In the genomic region with DNA sequence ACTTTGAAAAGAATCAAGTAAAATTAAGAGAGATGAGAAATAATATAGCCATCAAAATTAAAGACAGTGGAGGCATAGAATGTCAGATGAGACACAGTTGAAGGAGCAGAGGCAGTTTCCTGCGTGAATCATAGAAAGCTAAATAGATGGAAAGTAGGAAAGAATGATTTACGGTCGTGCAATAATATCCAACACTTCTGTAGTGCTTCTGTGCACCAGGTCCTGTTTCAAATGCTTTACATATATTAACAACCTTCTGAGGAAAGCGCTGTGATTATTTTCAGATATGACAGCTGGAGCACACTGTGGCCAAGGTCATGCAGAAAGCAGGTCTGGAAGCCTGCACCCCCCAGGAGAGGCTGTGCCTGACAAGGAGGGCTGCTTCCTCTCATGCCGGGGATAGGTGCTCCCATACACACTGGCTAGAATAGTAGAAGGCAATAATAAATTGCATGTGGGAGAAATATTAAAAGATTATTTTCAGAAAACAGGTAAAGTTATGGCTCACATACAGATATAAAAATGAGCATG, we compare ENCODE assay signal across 16 cellular contexts.
DNase-seq lines count a peak whose midpoint lies in the region; ATAC-seq and TF ChIP-seq lines count a peak whose summit lies in the region.
"Had no signal": no experiment of that assay in that cellular context is flagged by ENCODE, and none has a peak within 500 bp of the region (broad histone marks: within the 10 kb centered on the region; RNA-seq: fewer than 3 reads in every experiment).

No MANE protein-coding gene starts in this region.

- no peaks in the 10 kb centered on the region for H3K9me3 ChIP-seq in OCI-LY3 (ENCODE audit: insufficient read depth, low read length)
- no peaks in the 10 kb centered on the region for H3K9me3 ChIP-seq in upper lobe of right lung
- no peaks in the 10 kb centered on the region for H3K9me3 ChIP-seq in gastrocnemius medialis
- H3K9me3 ChIP-seq: BLaER1 treated with 17β-estradiol and CSF1 and Interleukin-3, amounts not matched to agents 10 nM and 100 nM had no signal

- in situ Hi-C loops in gastrocnemius medialis (cut with MboI; ENCODE audit: low sequenced_read_pairs in 4 of 4): no loop called here

- H3K27me3 ChIP-seq in OCI-LY3 (ENCODE audit: low read depth, low read length): no peaks in the 10 kb centered on the region
- no peaks in the 10 kb centered on the region for H3K27me3 ChIP-seq in upper lobe of right lung
- H3K27me3 ChIP-seq in gastrocnemius medialis: no peaks in the 10 kb centered on the region
- H3K27me3 ChIP-seq: BLaER1 treated with 17β-estradiol and CSF1 and Interleukin-3, amounts not matched to agents 10 nM and 100 nM had no signal

- H3K27ac Mint-ChIP-seq in nephron progenitor cell: peak overlapping the region; percentile 11
- no peak overlapping the region for H3K27ac Mint-ChIP-seq in activated CD8-positive, alpha-beta memory T cell treated with anti-CD3 and anti-CD28 coated beads, Interleukin-2, amount 10 ng/mL, durations not matched to agents 7 days and 5 days
- H3K27ac Mint-ChIP-seq: B cell; CD8-positive, alpha-beta T cell; HFFc6; IgD-negative memory B cell had no signal

- H3K36me3 Mint-ChIP-seq in nephron progenitor cell (ENCODE audit: low read depth): peaks cover 14% of the 10 kb centered on the region
- no peaks in the 10 kb centered on the region for H3K36me3 Mint-ChIP-seq in activated CD8-positive, alpha-beta memory T cell treated with anti-CD3 and anti-CD28 coated beads, Interleukin-2, amount 10 ng/mL, durations not matched to agents 7 days and 5 days
- H3K36me3 Mint-ChIP-seq: CD8-positive, alpha-beta T cell; IgD-negative memory B cell had no signal

- no peak for ATAC-seq in upper lobe of right lung
- no peak for ATAC-seq in gastrocnemius medialis
- no peak for ATAC-seq in activated CD8-positive, alpha-beta memory T cell treated with anti-CD3 and anti-CD28 coated beads, Interleukin-2, amount 10 ng/mL, durations not matched to agents 7 days and 5 days
- ATAC-seq: CD8-positive, alpha-beta T cell; HCT116; HepG2 had no signal

- no peaks in the 10 kb centered on the region for H3K79me2 ChIP-seq in OCI-LY3 (ENCODE audit: low read length)

- H3K36me3 ChIP-seq in OCI-LY3 (replicated peaks; ENCODE audit: low read depth, low read length) (no peaks in the 10 kb centered on the region), upper lobe of right lung (no peaks in the 10 kb centered on the region), gastrocnemius medialis (no peaks in the 10 kb centered on the region)
- H3K36me3 ChIP-seq: BLaER1 treated with 17β-estradiol and CSF1 and Interleukin-3, amounts not matched to agents 10 nM and 100 nM had no signal

- no peak overlapping the region for H3K9ac ChIP-seq in OCI-LY3 (ENCODE audit: low read length)
- H3K9ac ChIP-seq: BLaER1 treated with 17β-estradiol and CSF1 and Interleukin-3, amounts not matched to agents 10 nM and 100 nM had no signal

- H3K4me1 Mint-ChIP-seq in nephron progenitor cell: peaks cover 33% of the 10 kb centered on the region
- no peaks in the 10 kb centered on the region for H3K4me1 Mint-ChIP-seq in activated CD8-positive, alpha-beta memory T cell treated with anti-CD3 and anti-CD28 coated beads, Interleukin-2, amount 10 ng/mL, durations not matched to agents 7 days and 5 days
- H3K4me1 Mint-ChIP-seq: B cell, IgD-negative memory B cell had no signal

- peak; percentile 33 to 58 for DNase-seq in NCI-H526 (lab: John Stamatoyannopoulos, UW)
- no peak for DNase-seq in nephron progenitor cell
- peak; percentile 11 for DNase-seq in upper lobe of right lung
- no peak for DNase-seq in gastrocnemius medialis
- DNase-seq in activated CD8-positive, alpha-beta memory T cell treated with anti-CD3 and anti-CD28 coated beads, Interleukin-2, amount 10 ng/mL, durations not matched to agents 7 days and 5 days: no peak
- DNase-seq: Calu3; CD8-positive, alpha-beta T cell; GOT3; H7; HFFc6 had no signal

- H2AFZ ChIP-seq in OCI-LY3 (ENCODE audit: low read depth, low read length): peak overlapping the region; percentile 34

- no peak for TF ChIP-seq POLR2A in gastrocnemius medialis (IDR thresholded peaks at IDR 0.05)

- CTCF ChIA-PET in activated CD8-positive, alpha-beta memory T cell treated with anti-CD3 and anti-CD28 coated beads, Interleukin-2, amount 10 ng/mL, durations not matched to agents 7 days and 5 days (lab: Charles Lee): no interaction called here

- H3K27ac ChIP-seq in OCI-LY3 (ENCODE audit: low read length) (no peak overlapping the region), upper lobe of right lung (no peak overlapping the region), gastrocnemius medialis (no peak overlapping the region)
- H3K27ac ChIP-seq: BLaER1 treated with 17β-estradiol and CSF1 and Interleukin-3, amounts not matched to agents 10 nM and 100 nM had no signal

- no peak overlapping the region for H3K4me3 Mint-ChIP-seq in nephron progenitor cell
- H3K4me3 Mint-ChIP-seq in activated CD8-positive, alpha-beta memory T cell treated with anti-CD3 and anti-CD28 coated beads, Interleukin-2, amount 10 ng/mL, durations not matched to agents 7 days and 5 days: no peak overlapping the region
- H3K4me3 Mint-ChIP-seq: B cell; CD8-positive, alpha-beta T cell; HFFc6; IgD-negative memory B cell had no signal

- H3K4me1 ChIP-seq in OCI-LY3 (ENCODE audit: low read length) (peaks cover 18% of the 10 kb centered on the region), upper lobe of right lung (no peaks in the 10 kb centered on the region), gastrocnemius medialis (no peaks in the 10 kb centered on the region)
- H3K4me1 ChIP-seq: BLaER1 treated with 17β-estradiol and CSF1 and Interleukin-3, amounts not matched to agents 10 nM and 100 nM had no signal

- peak overlapping the region; percentile 36 for H3K4me3 ChIP-seq in OCI-LY3 (ENCODE audit: low read length)
- no peak overlapping the region for H3K4me3 ChIP-seq in upper lobe of right lung
- H3K4me3 ChIP-seq in gastrocnemius medialis: no peak overlapping the region
- H3K4me3 ChIP-seq: BLaER1 treated with 17β-estradiol and CSF1 and Interleukin-3, amounts not matched to agents 10 nM and 100 nM had no signal

- TF ChIP-seq CTCF in OCI-LY3 (IDR thresholded peaks at IDR 0.05; ENCODE audit: low read depth, low read length) (no peak), nephron progenitor cell (IDR thresholded peaks at IDR 0.05) (no peak), upper lobe of right lung (IDR thresholded peaks at IDR 0.05) (no peak), gastrocnemius medialis (IDR thresholded peaks at IDR 0.05 in 4 of 5, conservative IDR thresholded peaks at IDR 0.05 in 1 of 5) (no peak)

- no peaks in the 10 kb centered on the region for H4K20me1 ChIP-seq in OCI-LY3 (ENCODE audit: insufficient read depth, low read length)
- H4K20me1 ChIP-seq: BLaER1 treated with 17β-estradiol and CSF1 and Interleukin-3, amounts not matched to agents 10 nM and 100 nM had no signal

- H3K4me2 ChIP-seq in OCI-LY3 (ENCODE audit: low read length): peak overlapping the region; percentile 68
- H3K4me2 ChIP-seq: BLaER1 treated with 17β-estradiol and CSF1 and Interleukin-3, amounts not matched to agents 10 nM and 100 nM had no signal

- intact Hi-C loops in upper lobe of right lung (cut with DNase I) (no loop called here), gastrocnemius medialis (cut with DNase I; ENCODE audit: low total_unique reads) (no loop called here)

- no peaks in the 10 kb centered on the region for H3K27me3 Mint-ChIP-seq in nephron progenitor cell (ENCODE audit: low read depth, poor library complexity)
- peaks cover 10% of the 10 kb centered on the region for H3K27me3 Mint-ChIP-seq in activated CD8-positive, alpha-beta memory T cell treated with anti-CD3 and anti-CD28 coated beads, Interleukin-2, amount 10 ng/mL, durations not matched to agents 7 days and 5 days

- peaks cover 19% of the 10 kb centered on the region for H3K9me3 Mint-ChIP-seq in nephron progenitor cell
- no peaks in the 10 kb centered on the region for H3K9me3 Mint-ChIP-seq in activated CD8-positive, alpha-beta memory T cell treated with anti-CD3 and anti-CD28 coated beads, Interleukin-2, amount 10 ng/mL, durations not matched to agents 7 days and 5 days (ENCODE audit: low read depth)
- H3K9me3 Mint-ChIP-seq: CD8-positive, alpha-beta T cell had no signal

Comparison
In these comparisons a context has a peak if more than half of its experiments do, and no peak if none do; other contexts are left out.
1. DNase-seq: peak in NCI-H526 (2 of 2) and upper lobe of right lung (single experiment); none in nephron progenitor cell (single experiment), gastrocnemius medialis (0 of 2) and activated CD8-positive, alpha-beta memory T cell treated with anti-CD3 and anti-CD28 coated beads, Interleukin-2, amount 10 ng/mL, durations not matched to agents 7 days and 5 days (single experiment).